Comparison of ENCODE assay signal across 8 cellular contexts in the genomic region with DNA sequence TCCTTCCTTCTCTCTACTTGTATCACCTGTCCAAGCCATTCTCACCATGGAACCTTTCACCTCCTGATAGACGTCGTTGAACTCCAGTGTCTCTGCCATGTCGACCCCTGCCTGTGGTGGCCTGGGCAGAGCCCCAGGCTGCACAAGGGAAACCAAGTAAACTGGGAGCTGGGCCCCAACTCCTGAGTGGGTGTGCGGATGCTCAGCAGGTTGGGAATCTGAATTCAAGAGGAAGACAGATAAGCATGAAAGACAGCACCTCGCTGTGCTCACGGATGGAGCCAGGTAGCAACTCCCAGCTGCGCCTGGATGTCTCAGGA. TPM values are rescaled to one million over a fixed set of nuclear protein-coding genes. Genes with fewer than 3 reads are reported as not detected.
DNase-seq lines count a peak whose midpoint lies in the region; ATAC-seq and TF ChIP-seq lines count a peak whose summit lies in the region.

No MANE protein-coding gene starts in this region.

- no peaks in the 10 kb centered on the region for H4K20me1 ChIP-seq in OCI-LY1 (ENCODE audit: insufficient read depth, low read length)

- peak overlapping the region; percentile 34 for H3K27ac ChIP-seq in OCI-LY1 (ENCODE audit: low read depth, low read length, poor library complexity, severe bottlenecking)
- H3K27ac ChIP-seq in esophagus squamous epithelium, result peak overlapping the region; percentile 89 to 96 (median 94)

- no peak overlapping the region for H2AFZ ChIP-seq in OCI-LY1 (ENCODE audit: low read length)

- peak overlapping the region; percentile 98 for H3K9ac ChIP-seq in OCI-LY1 (ENCODE audit: low read length)

- no peaks in the 10 kb centered on the region for H3F3A ChIP-seq in OCI-LY1 (ENCODE audit: insufficient read depth, low read length)

- 0 to 17% methylated on average over 2 to 3 of the region's 7 CpGs for WGBS in esophagus squamous epithelium, 2 donors

- peaks cover 20% of the 10 kb centered on the region for H3K4me1 ChIP-seq in OCI-LY1 (ENCODE audit: insufficient read depth, low read length, severe bottlenecking)
- H3K4me1 ChIP-seq in esophagus squamous epithelium, result peaks cover 10 to 33% (median 16%) of the 10 kb centered on the region in 3 donors

- H3K36me3 ChIP-seq in OCI-LY1 (ENCODE audit: insufficient read depth, low read length), result peaks cover 50% of the 10 kb centered on the region
- peaks cover 29 to 44% (median 31%) of the 10 kb centered on the region in 3 donors for H3K36me3 ChIP-seq in esophagus squamous epithelium

- no peaks in the 10 kb centered on the region for H3K9me2 ChIP-seq in OCI-LY1 (ENCODE audit: low read depth, low read length)

- peak overlapping the region; percentile 98 for H3K4me2 ChIP-seq in OCI-LY1 (ENCODE audit: low read length)

- DNase-seq in esophagus squamous epithelium (lab: John Stamatoyannopoulos, UW) (no peak), retinal pigment epithelial cell (ENCODE audit: low read depth) (no peak), DMS 273 (lab: John Stamatoyannopoulos, UW; ENCODE audit: unreplicated experiment) (no peak), globus pallidus (ENCODE audit: low spot score) (no peak), occipital lobe (lab: John Stamatoyannopoulos, UW) (no peak), HuH-7.5 (ENCODE audit: low spot score) (no peak)

- peak; percentile 3 for ATAC-seq in GM19023 (IDR thresholded peaks at IDR 0.05; ENCODE audit: unreplicated experiment)

- H3K4me3 ChIP-seq in OCI-LY1 (ENCODE audit: low read depth, low read length, poor library complexity, severe bottlenecking), result peak overlapping the region; percentile 97
- H3K4me3 ChIP-seq in esophagus squamous epithelium, result peak overlapping the region; percentile 73 to 99 (median 98)
- peak overlapping the region; percentile 80 for H3K4me3 ChIP-seq in retinal pigment epithelial cell (ENCODE audit: low read length)

- H3K9me3 ChIP-seq in OCI-LY1 (ENCODE audit: low read length) (no peaks in the 10 kb centered on the region), esophagus squamous epithelium (no peaks in the 10 kb centered on the region)

- no peak for TF ChIP-seq POLR2A in esophagus squamous epithelium (IDR thresholded peaks at IDR 0.05)

- H3K27me3 ChIP-seq in OCI-LY1 (ENCODE audit: insufficient read depth, low read length), result no peaks in the 10 kb centered on the region
- H3K27me3 ChIP-seq in esophagus squamous epithelium, result no peaks in the 10 kb centered on the region

- intact Hi-C loops in esophagus squamous epithelium (cut with DNase I), result no loop called here

- H3K79me2 ChIP-seq in OCI-LY1 (ENCODE audit: insufficient read depth, low read length), result peaks cover 24% of the 10 kb centered on the region

- TF ChIP-seq CTCF in OCI-LY1 (IDR thresholded peaks at IDR 0.05; ENCODE audit: low read length) (no peak), esophagus squamous epithelium (IDR thresholded peaks at IDR 0.05) (no peak), retinal pigment epithelial cell (conservative IDR thresholded peaks at IDR 0.05; ENCODE audit: low read depth, low read length) (no peak)

RNA-seq across cellular contexts. Expression of gene SSRP1, which starts 0.7 kb away (rescaled TPM):
- 10 to 100 TPM; 49.0 to 98.8 (median 81.3) TPM for total RNA-seq in esophagus squamous epithelium
- 49.8 TPM for total RNA-seq in occipital lobe

RNA-seq across cellular contexts. Expression of gene P2RX3, which starts 3.2 kb away (rescaled TPM):
- total RNA-seq in esophagus squamous epithelium, result not detected
- total RNA-seq in occipital lobe, result not detected

RNA-seq across cellular contexts. Expression of gene TNKS1BP1, which starts 10.2 kb away (rescaled TPM):
- total RNA-seq in esophagus squamous epithelium (100 to 1,000 TPM in 3 of 4 donors, 10 to 100 TPM in 1; 94.6 to 212 (median 124) TPM), occipital lobe (19.3 TPM)

RNA-seq across cellular contexts. Expression of gene PRG3, which starts 46.0 kb away (rescaled TPM):
- total RNA-seq in esophagus squamous epithelium, result not detected
- 0.31 TPM for total RNA-seq in occipital lobe

RNA-seq across cellular contexts. Expression of gene PRG2, which starts 55.5 kb away (rescaled TPM):
- not detected for total RNA-seq in esophagus squamous epithelium
- total RNA-seq in occipital lobe, result not detected
